8 cellular contexts compared by ENCODE assay signal in genomic region chr1:206117151-206117948, GRCh38. TPM values are rescaled to one million over a fixed set of nuclear protein-coding genes. Genes with fewer than 3 reads are reported as not detected.
DNase-seq lines count a peak whose midpoint lies in the region; ATAC-seq, FAIRE-seq and TF ChIP-seq lines count a peak whose summit lies in the region.

A gene with protein sequence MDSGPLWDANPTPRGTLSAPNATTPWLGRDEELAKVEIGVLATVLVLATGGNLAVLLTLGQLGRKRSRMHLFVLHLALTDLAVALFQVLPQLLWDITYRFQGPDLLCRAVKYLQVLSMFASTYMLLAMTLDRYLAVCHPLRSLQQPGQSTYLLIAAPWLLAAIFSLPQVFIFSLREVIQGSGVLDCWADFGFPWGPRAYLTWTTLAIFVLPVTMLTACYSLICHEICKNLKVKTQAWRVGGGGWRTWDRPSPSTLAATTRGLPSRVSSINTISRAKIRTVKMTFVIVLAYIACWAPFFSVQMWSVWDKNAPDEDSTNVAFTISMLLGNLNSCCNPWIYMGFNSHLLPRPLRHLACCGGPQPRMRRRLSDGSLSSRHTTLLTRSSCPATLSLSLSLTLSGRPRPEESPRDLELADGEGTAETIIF (minus strand): TSS chr1:206117388. CDS start chr1:206116890, 498 bp downstream.

- no peak for TF ChIP-seq RAD21 in A549 (conservative IDR thresholded peaks at IDR 0.05 in 1 of 2, IDR thresholded peaks at IDR 0.05 in 1 of 2)

- H3K14ac ChIP-seq in mesenchymal stem cell (ENCODE audit: low read length in 2 of 2): peak within 1 kb of the TSS in 1 of 2 experiments; percentile 20

- intact Hi-C loops in PC-3 (cut with micrococcal nuclease) (no loop called here), stomach (cut with DNase I; ENCODE audit: low total_unique reads) (no loop called here)

- peak within 1 kb of the TSS; percentile 62 for H2BK15ac ChIP-seq in mesenchymal stem cell (ENCODE audit: low read depth, poor library complexity, severe bottlenecking)

- no peak within 1 kb of the TSS for H2BK12ac ChIP-seq in mesenchymal stem cell (ENCODE audit: low read length in 2 of 2)

- no peak for TF ChIP-seq EP300 in A549 (IDR thresholded peaks at IDR 0.05)
- TF ChIP-seq EP300 in stomach (IDR thresholded peaks at IDR 0.05): no peak

- DNase-seq in A549 (ENCODE audit: low read depth in 1 of 2, low spot score in 1 of 2) (peak; percentile 10 to 31), HAP-1 (ENCODE audit: low spot score in 2 of 2) (peak in 1 of 2 experiments; percentile 59), PC-3 (peak; percentile 41), dermis blood vessel endothelial cell (peak; percentile 50), mesenchymal stem cell (peak; percentile 18), stomach (peak; percentile 56), amniotic stem cell (lab: John Stamatoyannopoulos, UW) (no peak)

- TF ChIP-seq CTCF in A549 (IDR thresholded peaks at IDR 0.05): 0 out of 3 replicates have a peak, but pooled peaks have one; percentile 6
- peak; percentile 43; the same call in 1 of the 2 replicates for TF ChIP-seq CTCF in PC-3 (conservative IDR thresholded peaks at IDR 0.05; ENCODE audit: low read depth, low read length)
- TF ChIP-seq CTCF in stomach (IDR thresholded peaks at IDR 0.05): peak in 1 of 7 experiments; percentile 5

- BruUV-seq in PC-3 (replicated peaks; lab: Mats Ljungman, UMichigan): no TSS peak

- H3K4me1 ChIP-seq in A549 (peaks cover 4% of the 10 kb centered on the region; the same call in 2 of the 3 replicates), HAP-1 (0 out of 2 replicates have a peak, but pooled peaks cover 3% of the 10 kb centered on the region), PC-3 (ENCODE audit: insufficient read depth, low read length) (0 out of 2 replicates have a peak, but pooled peaks cover 7% of the 10 kb centered on the region), mesenchymal stem cell (ENCODE audit: control insufficient read depth, insufficient read depth, low read depth, low read length) (peaks cover 19% of the 10 kb centered on the region), stomach (peaks cover 19 to 29% (median 24%) of the 10 kb centered on the region in 4 donors)

- H3K4ac ChIP-seq in mesenchymal stem cell (ENCODE audit: low read depth in 1 of 2, low read length in 2 of 2): no peak within 1 kb of the TSS

- H2BK120ac ChIP-seq in mesenchymal stem cell (ENCODE audit: low read depth, low read length): no peak within 1 kb of the TSS

- peak within 1 kb of the TSS; percentile 49 for H3K4me3 ChIP-seq in A549
- peak within 1 kb of the TSS; percentile 25 for H3K4me3 ChIP-seq in HAP-1
- peak within 1 kb of the TSS; percentile 60 for H3K4me3 ChIP-seq in PC-3 (ENCODE audit: low read length)
- peak within 1 kb of the TSS; percentile 46 to 71 for H3K4me3 ChIP-seq in mesenchymal stem cell (ENCODE audit: insufficient read depth in 1 of 2, low read depth in 1 of 2, low read length in 2 of 2)
- peak within 1 kb of the TSS; percentile 45 to 59 (median 55) for H3K4me3 ChIP-seq in stomach

- peaks cover 17% of the 10 kb centered on the region; the same call in 1 of the 3 replicates for H3K9me3 ChIP-seq in A549
- no peaks in the 10 kb centered on the region for H3K9me3 ChIP-seq in HAP-1
- peaks cover 6% of the 10 kb centered on the region; the same call in 1 of the 2 replicates for H3K9me3 ChIP-seq in PC-3 (ENCODE audit: low read length)
- H3K9me3 ChIP-seq in mesenchymal stem cell (ENCODE audit: control insufficient read depth, low read length): peaks cover 3% of the 10 kb centered on the region
- H3K9me3 ChIP-seq in stomach: peaks cover 0 to 17% (median 3%) of the 10 kb centered on the region in 4 donors

- no peaks in the 10 kb centered on the region for H3K79me2 ChIP-seq in PC-3 (ENCODE audit: low read length)

- no peak within 1 kb of the TSS for H3K9ac ChIP-seq in PC-3 (ENCODE audit: low read length)
- peak within 1 kb of the TSS; percentile 54 for H3K9ac ChIP-seq in mesenchymal stem cell (ENCODE audit: low read length)

- H3K27me3 ChIP-seq in HAP-1 (ENCODE audit: low read depth) (peaks cover 6% of the 10 kb centered on the region; the same call in 1 of the 2 replicates), PC-3 (ENCODE audit: low read length) (peaks cover 22% of the 10 kb centered on the region), mesenchymal stem cell (ENCODE audit: control insufficient read depth in 1 of 2, insufficient read depth in 1 of 2, low read length in 2 of 2) (peaks cover 29 to 44% of the 10 kb centered on the region in 2 experiments), stomach (peaks cover 0 to 36% (median 13%) of the 10 kb centered on the region in 3 donors)

- H3K79me1 ChIP-seq in mesenchymal stem cell (replicated peaks; ENCODE audit: low read length, poor library complexity, severe bottlenecking): no peaks in the 10 kb centered on the region

- in situ Hi-C loops in HAP-1 (cut with MboI; ENCODE audit: low sequenced_read_pairs): no loop called here

- no peaks in the 10 kb centered on the region for H3K9me2 ChIP-seq in PC-3 (replicated peaks; ENCODE audit: low read length)

- FAIRE-seq in A549 (lab: Jason Lieb, UNC): no peak

- POLR2A ChIA-PET in A549 (lab: Yijun Ruan, JAX): no interaction called here
- POLR2A ChIA-PET in PC-3 (lab: Charles Lee; ENCODE audit: unreplicated experiment): no interaction called here

- H3K23ac ChIP-seq in mesenchymal stem cell (ENCODE audit: low read length in 2 of 2): peak within 1 kb of the TSS in 1 of 2 experiments; percentile 2

- TF ChIP-seq POLR2A in A549 (IDR thresholded peaks at IDR 0.05; ENCODE audit: low read length) (no peak), stomach (IDR thresholded peaks at IDR 0.05) (no peak)

- H3K4me2 ChIP-seq in A549: peak within 1 kb of the TSS; percentile 99
- peak within 1 kb of the TSS; percentile 84 for H3K4me2 ChIP-seq in PC-3 (ENCODE audit: low read length)
- peak within 1 kb of the TSS; percentile 80 for H3K4me2 ChIP-seq in mesenchymal stem cell (ENCODE audit: low read length, poor library complexity, severe bottlenecking)

- no peak within 1 kb of the TSS for H2AK5ac ChIP-seq in mesenchymal stem cell (ENCODE audit: low read length, severe bottlenecking)

- peak within 1 kb of the TSS; percentile 45 for H2AFZ ChIP-seq in PC-3 (ENCODE audit: low read length)
- H2AFZ ChIP-seq in mesenchymal stem cell (ENCODE audit: low read depth, low read length): no peak within 1 kb of the TSS

- H3K36me3 ChIP-seq in HAP-1 (replicated peaks) (no peaks in the 10 kb centered on the region), PC-3 (ENCODE audit: low read depth, low read length) (peaks cover 23% of the 10 kb centered on the region), mesenchymal stem cell (ENCODE audit: control insufficient read depth in 1 of 2, insufficient read depth in 2 of 2, low read depth in 1 of 2, low read length in 2 of 2) (peaks cover 0 to 3% of the 10 kb centered on the region in 2 experiments), stomach (no peaks in the 10 kb centered on the region)

- CTCF ChIA-PET in A549 (lab: Yijun Ruan, JAX): interaction anchor here (0.6 to 0.8 kb wide), 2 partner anchors 11 to 14 kb away, joined by 3 read pairs; no protein-coding TSS in a partner anchor
- CTCF ChIA-PET in PC-3 (lab: Charles Lee): no interaction called here

- no peaks in the 10 kb centered on the region for H3F3A ChIP-seq in PC-3 (ENCODE audit: low read length, unreplicated experiment)

- no peak within 1 kb of the TSS for H4K91ac ChIP-seq in mesenchymal stem cell (ENCODE audit: low read length)

- no peak within 1 kb of the TSS for H2BK5ac ChIP-seq in mesenchymal stem cell (ENCODE audit: low read depth, low read length, poor library complexity, severe bottlenecking)

- no peaks in the 10 kb centered on the region for H4K20me1 ChIP-seq in PC-3 (ENCODE audit: low read length)

- H4K8ac ChIP-seq in mesenchymal stem cell (ENCODE audit: low read length): no peak within 1 kb of the TSS

- ATAC-seq in A549 (peak; percentile 73 to 90), PC-3 (peak; percentile 85), HG02759 (IDR thresholded peaks at IDR 0.05; ENCODE audit: unreplicated experiment) (no peak)

- peak within 1 kb of the TSS in 1 of 2 experiments; percentile 54; a peak in 3 of 6 replicates for H3K27ac ChIP-seq in A549
- H3K27ac ChIP-seq in PC-3 (ENCODE audit: low read length): no peak within 1 kb of the TSS
- H3K27ac ChIP-seq in mesenchymal stem cell (ENCODE audit: low read length, poor library complexity, severe bottlenecking): no peak within 1 kb of the TSS
- H3K27ac ChIP-seq in stomach: peak within 1 kb of the TSS in 3 of 5 donors; percentile 29 to 52 (median 42)

- 14% methylated on average over 29 of the region's 55 CpGs for WGBS in A549 (ENCODE audit: missing lambda C conversion rate)
- WGBS in mesenchymal stem cell: 2% methylated on average over 51 of the region's 55 CpGs
- 2 to 3% (median 2%) methylated on average over 43 to 55 of the region's 55 CpGs for WGBS in stomach, 5 donors

- no peak within 1 kb of the TSS for H3K18ac ChIP-seq in mesenchymal stem cell (ENCODE audit: low read depth in 1 of 2, low read length in 2 of 2)

TF ChIP-seq in A549, 52 proteins besides CTCF, POLR2A, EP300 and RAD21 (continues in another document):
- TF ChIP-seq, protein P1, sequence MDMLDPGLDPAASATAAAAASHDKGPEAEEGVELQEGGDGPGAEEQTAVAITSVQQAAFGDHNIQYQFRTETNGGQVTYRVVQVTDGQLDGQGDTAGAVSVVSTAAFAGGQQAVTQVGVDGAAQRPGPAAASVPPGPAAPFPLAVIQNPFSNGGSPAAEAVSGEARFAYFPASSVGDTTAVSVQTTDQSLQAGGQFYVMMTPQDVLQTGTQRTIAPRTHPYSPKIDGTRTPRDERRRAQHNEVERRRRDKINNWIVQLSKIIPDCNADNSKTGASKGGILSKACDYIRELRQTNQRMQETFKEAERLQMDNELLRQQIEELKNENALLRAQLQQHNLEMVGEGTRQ (IDR thresholded peaks at IDR 0.05): no peak
- TF ChIP-seq FOSL2 (IDR thresholded peaks at IDR 0.05) (no peak), FOSL2 (CRISPR knock-in tag; IDR thresholded peaks at IDR 0.05) (no peak), CBX2 (IDR thresholded peaks at IDR 0.05; ENCODE audit: borderline replicate concordance, low read depth) (no peak), ZNF302 (CRISPR knock-in tag; IDR thresholded peaks at IDR 0.05) (no peak), RNF2 (IDR thresholded peaks at IDR 0.05; ENCODE audit: borderline replicate concordance, low read depth) (no peak)

RNA-seq across cellular contexts. Expression of the gene that starts here (rescaled TPM):
- polyA plus RNA-seq in A549 (2011; rRNA removed): not detected in 2 replicates
- not detected in 2 replicates for polyA plus RNA-seq in A549 (2012; cell fraction: cytosol; rRNA removed)
- not detected in 2 replicates for polyA plus RNA-seq in A549 (2012; cell fraction: nucleus; rRNA removed)
- not detected in 3 replicates for polyA plus RNA-seq in A549 (2017; fragmentation: RNase III; extraction: RNeasy Plus Mini Kit Qiagen cat#74134 plus additional on column Dnase treatment)
- not detected in 2 replicates for polyA minus RNA-seq in A549 (2011; rRNA and poly(A)+ RNA removed)
- total RNA-seq in PC-3 (2014; rRNA removed): 0.22 TPM in 1 of 2 replicates, not detected in the other
- total RNA-seq in dermis blood vessel endothelial cell: 0.05 TPM in 1 of 2 replicates, not detected in the other
- not detected for polyA plus RNA-seq in mesenchymal stem cell (2013, experiment 1 of 2)
- not detected for polyA plus RNA-seq in mesenchymal stem cell (2013, experiment 2 of 2)
- total RNA-seq in stomach: 1 to 10 TPM in 2 of 5 donors, under 1 TPM in 1, not detected in 2; 0.29 to 1.3 (median 1.3) TPM
- under 1 TPM in 1 of 3 donors, not detected in 2; 0.31 TPM for polyA plus RNA-seq in stomach

Comparison
In these comparisons a context has a peak if more than half of its experiments do, and no peak if none do; other contexts are left out.
1. Peak in DNase-seq, ATAC-seq, H3K4me3 ChIP-seq and H3K4me2 ChIP-seq in A549; RNA of the gene not detected or under 1 TPM.
2. Peak in DNase-seq, ATAC-seq, H3K4me3 ChIP-seq and H3K4me2 ChIP-seq in PC-3; RNA of the gene not detected or under 1 TPM.
3. Peak in DNase-seq in dermis blood vessel endothelial cell; RNA of the gene not detected or under 1 TPM.
4. H3K27ac ChIP-seq: peak in stomach (3 of 5); none in PC-3 (single experiment) and mesenchymal stem cell (single experiment).
5. Peak in every context shown above with its lines, with median percentiles within 50 percentile points of each other: H3K4me2 ChIP-seq and H3K4me3 ChIP-seq.